20 cellular contexts compared by ENCODE assay signal in the genomic region with DNA sequence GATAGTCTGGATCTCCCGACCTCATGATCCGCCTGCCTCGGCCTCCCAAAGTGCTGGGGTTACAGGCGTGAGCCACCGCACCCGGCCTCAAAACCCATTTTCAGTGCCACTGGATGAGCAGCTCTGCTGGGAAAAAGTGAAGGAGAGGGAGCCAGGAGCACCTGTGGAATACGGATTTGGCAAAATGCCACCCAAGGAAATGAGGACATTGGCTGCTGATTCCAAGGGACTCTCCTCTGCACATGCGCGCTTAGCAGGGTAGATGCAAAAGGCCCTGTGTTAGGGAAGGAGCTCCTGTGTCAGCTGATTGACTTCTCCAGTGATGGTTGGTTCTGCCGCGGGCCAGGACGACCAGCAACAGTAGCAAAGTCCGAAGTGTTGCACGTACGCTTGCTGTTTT. TPM values are rescaled to one million over a fixed set of nuclear protein-coding genes. Genes with fewer than 3 reads are reported as not detected.
DNase-seq lines count a peak whose midpoint lies in the region; ATAC-seq, FAIRE-seq and TF ChIP-seq lines count a peak whose summit lies in the region.
"Had no signal": no experiment of that assay in that cellular context is flagged by ENCODE, and none has a peak within 500 bp of the region (broad histone marks: within the 10 kb centered on the region; RNA-seq: fewer than 3 reads in every experiment).

No MANE protein-coding gene starts in this region.

- H3K4me3 ChIP-seq in right atrium auricular region (no peak overlapping the region), K562 (no peak overlapping the region), PC-3 (ENCODE audit: low read length) (no peak overlapping the region)
- H3K4me3 ChIP-seq: BLaER1, GM23248, HAP-1 had no signal

- ATAC-seq in Right ventricle myocardium inferior, result no peak
- ATAC-seq in K562, result no peak
- ATAC-seq in PC-3, result no peak
- no peak for ATAC-seq in HG02798 (IDR thresholded peaks at IDR 0.05; ENCODE audit: poor library complexity, unreplicated experiment)

- H3K9me1 ChIP-seq in K562 (ENCODE audit: control insufficient read depth, insufficient read depth, low read length), result no peaks in the 10 kb centered on the region

- CTCF ChIA-PET in K562 (lab: Yijun Ruan, JAX; ENCODE audit: low intra/inter-chr PET ratio) (no interaction called here), PC-3 (lab: Charles Lee) (no interaction called here)

- H3K4me2 ChIP-seq in K562 (ENCODE audit: insufficient read depth, low read length), result no peak overlapping the region
- no peak overlapping the region for H3K4me2 ChIP-seq in PC-3 (ENCODE audit: low read length)
- H3K4me2 ChIP-seq: BLaER1 had no signal

- H2AFZ ChIP-seq in K562 (ENCODE audit: low read depth, low read length) (no peak overlapping the region), PC-3 (ENCODE audit: low read length) (no peak overlapping the region)
- H2AFZ ChIP-seq: GM23248 had no signal

- in situ Hi-C loops in K562 (cut with MboI), result no loop called here

- no peaks in the 10 kb centered on the region for H3F3A ChIP-seq in PC-3 (ENCODE audit: low read length, unreplicated experiment)

- H3K27me3 Mint-ChIP-seq in osteocyte (ENCODE audit: unreplicated experiment), result peaks cover 10% of the 10 kb centered on the region

- no peak overlapping the region for H3K9ac ChIP-seq in K562 (ENCODE audit: insufficient read depth in 1 of 2, low read depth in 2 of 2, low read length in 2 of 2)
- H3K9ac ChIP-seq in PC-3 (ENCODE audit: low read length), result no peak overlapping the region
- H3K9ac ChIP-seq: BLaER1, GM23248 had no signal

- no peak overlapping the region for H3K4me3 Mint-ChIP-seq in osteocyte (ENCODE audit: unreplicated experiment)
- H3K4me3 Mint-ChIP-seq: CD8-positive, alpha-beta memory T cell; HFFc6 had no signal

- H3K27me3 ChIP-seq in right atrium auricular region (no peaks in the 10 kb centered on the region), K562 (ENCODE audit: control insufficient read depth in 2 of 2, insufficient read depth in 2 of 2, low read length in 2 of 2) (peaks cover 2 to 18% of the 10 kb centered on the region in 2 experiments; a peak in 4 of 5 replicates), PC-3 (ENCODE audit: low read length) (peaks cover 8% of the 10 kb centered on the region; the same call in 1 of the 2 replicates)
- H3K27me3 ChIP-seq: BLaER1 had no signal

- intact Hi-C loops in Right ventricle myocardium inferior (cut with DNase I), result no loop called here
- intact Hi-C loops in K562 (cut with micrococcal nuclease), result no loop called here
- intact Hi-C loops in PC-3 (cut with micrococcal nuclease), result no loop called here

- no peaks in the 10 kb centered on the region for H3K36me3 Mint-ChIP-seq in osteocyte (ENCODE audit: unreplicated experiment)
- H3K36me3 Mint-ChIP-seq: CD8-positive, alpha-beta memory T cell had no signal

- FAIRE-seq in K562 (lab: Jason Lieb, UNC), result no peak
- FAIRE-seq: GM12892 had no signal

- POLR2A ChIA-PET in K562 (lab: Yijun Ruan, JAX), result interaction anchor here (0.6 kb wide), 1 partner anchor 30 kb away, joined by 3 read pairs; no protein-coding TSS in a partner anchor
- POLR2A ChIA-PET in PC-3 (lab: Charles Lee; ENCODE audit: unreplicated experiment), result no interaction called here

- no peak for TF ChIP-seq POLR2A in K562 (conservative IDR thresholded peaks at IDR 0.05)

- BruUV-seq in K562 (replicated peaks; lab: Mats Ljungman, UMichigan) (no TSS peak), PC-3 (replicated peaks; lab: Mats Ljungman, UMichigan) (no TSS peak)

- WGBS in K562 (ENCODE audit: insufficient coverage, low coverage, missing lambda C conversion rate), result 1% methylated on average over 15 of the region's 15 CpGs

- H4K20me1 ChIP-seq in K562 (replicated peaks; ENCODE audit: control insufficient read depth, insufficient read depth, low read length) (no peaks in the 10 kb centered on the region), PC-3 (ENCODE audit: low read length) (no peaks in the 10 kb centered on the region)
- H4K20me1 ChIP-seq: BLaER1 had no signal

- H3K36me3 ChIP-seq in right atrium auricular region (no peaks in the 10 kb centered on the region), K562 (ENCODE audit: control insufficient read depth, insufficient read depth, low read length) (no peaks in the 10 kb centered on the region), PC-3 (ENCODE audit: low read depth, low read length) (no peaks in the 10 kb centered on the region)
- H3K36me3 ChIP-seq: BLaER1, HAP-1 had no signal

- DNase-seq in right atrium auricular region (ENCODE audit: low spot score), result peak; percentile 23
- no peak for DNase-seq in Right ventricle myocardium inferior (ENCODE audit: missing footprints)
- no peak for DNase-seq in K562 (ENCODE audit: extremely low read depth in 1 of 4, low spot score in 3 of 4)
- DNase-seq in osteocyte (ENCODE audit: extremely low spot score, unreplicated experiment), result peak; percentile 65
- no peak for DNase-seq in PC-3
- DNase-seq in NCI-H2196 treated with DMSO at 0.1 percent for 48 hours (lab: John Stamatoyannopoulos, UW; ENCODE audit: unreplicated experiment), result no peak
- DNase-seq: 8988T; AML-193; Caco-2; CD8-positive, alpha-beta memory T cell; DND-41; GDM1; GM23248; HFFc6; KG1 had no signal

- TF ChIP-seq EP300 in K562 (IDR thresholded peaks at IDR 0.05; ENCODE audit: low read length), result no peak

- H3K27ac ChIP-seq in right atrium auricular region (no peak overlapping the region), K562 (ENCODE audit: extremely low read depth, low read depth, low read length) (no peak overlapping the region), PC-3 (ENCODE audit: low read length) (no peak overlapping the region)
- H3K27ac ChIP-seq: BLaER1, GM23248, HL-60 had no signal

- TF ChIP-seq CTCF in right atrium auricular region (IDR thresholded peaks at IDR 0.05) (no peak), K562 (IDR thresholded peaks at IDR 0.05 in 2 of 3, conservative IDR thresholded peaks at IDR 0.05 in 1 of 3; ENCODE audit: insufficient read depth in 2 of 3, low read depth in 1 of 3, low read length in 3 of 3) (no peak), osteocyte (IDR thresholded peaks at IDR 0.05) (no peak), PC-3 (conservative IDR thresholded peaks at IDR 0.05; ENCODE audit: low read depth, low read length) (no peak)

- H3K4me1 ChIP-seq in right atrium auricular region (no peaks in the 10 kb centered on the region), K562 (replicated peaks in 1 of 2; ENCODE audit: control insufficient read depth in 2 of 2, insufficient read depth in 2 of 2, low read length in 2 of 2) (no peaks in the 10 kb centered on the region), PC-3 (ENCODE audit: insufficient read depth, low read length) (peaks cover 9% of the 10 kb centered on the region)
- H3K4me1 ChIP-seq: HAP-1 had no signal

- H3K9me3 Mint-ChIP-seq in osteocyte (ENCODE audit: unreplicated experiment), result no peaks in the 10 kb centered on the region
- H3K9me3 Mint-ChIP-seq: HFFc6 had no signal

- H3K27ac Mint-ChIP-seq in osteocyte (ENCODE audit: unreplicated experiment), result no peak overlapping the region
- H3K27ac Mint-ChIP-seq: CD8-positive, alpha-beta memory T cell; HFFc6 had no signal

- H3K9me2 ChIP-seq in PC-3 (replicated peaks; ENCODE audit: low read length), result no peaks in the 10 kb centered on the region

- no peaks in the 10 kb centered on the region for H3K79me2 ChIP-seq in K562 (ENCODE audit: control insufficient read depth, insufficient read depth, low read length)
- no peaks in the 10 kb centered on the region for H3K79me2 ChIP-seq in PC-3 (ENCODE audit: low read length)

- H3K9me3 ChIP-seq in right atrium auricular region (no peaks in the 10 kb centered on the region), K562 (replicated peaks; ENCODE audit: control insufficient read depth, insufficient read depth, low read depth, low read length) (no peaks in the 10 kb centered on the region), PC-3 (ENCODE audit: low read length) (no peaks in the 10 kb centered on the region)
- H3K9me3 ChIP-seq: BLaER1, Caco-2, HAP-1 had no signal

- H3K4me1 Mint-ChIP-seq in osteocyte (ENCODE audit: unreplicated experiment), result peaks cover 14% of the 10 kb centered on the region

- TF ChIP-seq RAD21 in K562 (CRISPR knock-in tag; conservative IDR thresholded peaks at IDR 0.05 in 1 of 2, IDR thresholded peaks at IDR 0.05 in 1 of 2), result no peak

RNA-seq across cellular contexts. Expression of a gene that starts 43.4 kb away (rescaled TPM):
- total RNA-seq in right atrium auricular region, result 10 to 100 TPM; 32.1 to 64.1 TPM
- 26.3 TPM for total RNA-seq in Right ventricle myocardium inferior
- total RNA-seq in K562 (2011; cell fraction: chromatin; rRNA removed; ENCODE audit: low replicate concordance), result 24.2 and 40.2 TPM in 2 replicates
- total RNA-seq in K562 (2011; cell fraction: nucleolus; rRNA removed), result 28.0 and 30.7 TPM in 2 replicates
- total RNA-seq in K562 (2011; cell fraction: nucleoplasm; rRNA removed), result 29.8 and 30.2 TPM in 2 replicates
- 2.5 and 3.1 TPM in 2 replicates for total RNA-seq in K562 (2014; rRNA removed)
- total RNA-seq in K562 (2014; rRNA removed; fragmentation: Illumina TruSeq; extraction: Trizol), result 1.5 and 2.5 TPM in 2 replicates
- 1.1 and 1.5 TPM in 2 replicates for total RNA-seq in K562 (2015; rRNA removed; fragmentation: Illumina TruSeq; extraction: Trizol)
- total RNA-seq in K562 (2021), result 4.0 and 8.0 TPM in 2 replicates
- 1.3 and 1.6 TPM in 2 replicates for polyA plus RNA-seq in K562 (2011; rRNA removed)
- polyA plus RNA-seq in K562 (2011; cell fraction: cytosol; rRNA removed), result 1.00 and 2.5 TPM in 2 replicates
- 10.0 and 18.6 TPM in 2 replicates for polyA plus RNA-seq in K562 (2011; cell fraction: nucleus; rRNA removed)
- polyA plus RNA-seq in K562 (2012), result 1.6 and 1.9 TPM in 2 replicates
- 1.5 TPM in 2 replicates for polyA plus RNA-seq in K562 (2014; fragmentation: Illumina TruSeq; extraction: Trizol)
- polyA plus RNA-seq in K562 (2014; fragmentation: Nextera tagmentation; extraction: Ambion mirVana), result under 1 TPM; 0.35 to 0.38 TPM
- 0.94 and 1.9 TPM in 2 replicates for polyA plus RNA-seq in K562 (2014; rRNA removed)
- polyA minus RNA-seq in K562 (2011; rRNA and poly(A)+ RNA removed), result 9.4 and 10.5 TPM in 2 replicates
- polyA minus RNA-seq in K562 (2011; cell fraction: cytosol; rRNA and poly(A)+ RNA removed), result 5.3 and 14.5 TPM in 2 replicates
- 12.4 and 13.0 TPM in 2 replicates for polyA minus RNA-seq in K562 (2011; cell fraction: nucleus; rRNA and poly(A)+ RNA removed)
- 154 and 174 TPM in 2 replicates for total RNA-seq in osteocyte
- total RNA-seq in PC-3 (2014; rRNA removed), result 3.8 and 15.8 TPM in 2 replicates

Comparison
In these comparisons a context has a peak if more than half of its experiments do, and no peak if none do; other contexts are left out.
1. DNase-seq: peak in right atrium auricular region (single experiment) and osteocyte (single experiment); none in Right ventricle myocardium inferior (single experiment), K562 (0 of 4), PC-3 (single experiment) and NCI-H2196 treated with DMSO at 0.1 percent for 48 hours (single experiment).